Comparison of ENCODE assay signal across 23 cellular contexts in genomic region chr3:64715211-64715982, GRCh38. TPM values are rescaled to one million over a fixed set of nuclear protein-coding genes. Genes with fewer than 3 reads are reported as not detected.
"Had no signal": no experiment of that assay in that cellular context is flagged by ENCODE, and none has a peak within 500 bp of the region (broad histone marks: within the 10 kb centered on the region; RNA-seq: fewer than 3 reads in every experiment).

No MANE protein-coding gene starts in this region.

- DNase-seq: activated CD4-positive, alpha-beta memory T cell treated with anti-CD3 and anti-CD28 coated beads, Interleukin-2, amount 10 ng/mL, durations not matched to agents 7 days and 5 days; activated CD4-positive, alpha-beta T cell treated with anti-CD3 and anti-CD28 coated beads, Interleukin-2, amount 10 ng/mL, durations not matched to agents 24 days and 14 days; activated effector memory CD4-positive, alpha-beta T cell treated with Interleukin-2 at 50 U/mL for 16 hours; activated naive CD4-positive, alpha-beta T cell treated with anti-CD3 and anti-CD28 coated beads, Interleukin-2, amount 10 ng/mL, durations not matched to agents 7 days and 5 days; activated T-cell treated with anti-CD3 and anti-CD28 coated beads, Interleukin-2, amount 50 U/mL, for 72 hours; amygdala; body of pancreas; dermis blood vessel endothelial cell; effector CD8-positive, alpha-beta T cell; left lung; mammary epithelial cell; naive thymus-derived CD8-positive, alpha-beta T cell; stimulated activated CD4-positive, alpha-beta T cell treated with anti-CD3 and anti-CD28 coated beads, Interleukin-12 subunit alpha, Interleukin-12 subunit beta, amount 100 ng/mL, for 4 hours; stimulated activated CD4-positive, alpha-beta T cell treated with anti-CD3 and anti-CD28 coated beads, Interleukin-4, amount 100 ng/mL, for 4 hours; transverse colon had no signal

- H3K36me3 Mint-ChIP-seq: activated naive CD4-positive, alpha-beta T cell treated with anti-CD3 and anti-CD28 coated beads, Interleukin-2, amount 10 ng/mL, durations not matched to agents 7 days and 5 days; naive thymus-derived CD8-positive, alpha-beta T cell had no signal

- H3K36me3 ChIP-seq: cardiac muscle cell, gastroesophageal sphincter, left lung, transverse colon had no signal

- H3K9me3 Mint-ChIP-seq: activated CD4-positive, alpha-beta memory T cell treated with anti-CD3 and anti-CD28 coated beads, Interleukin-2, amount 10 ng/mL, durations not matched to agents 7 days and 5 days; mesothelial cell of epicardium; stimulated activated naive CD8-positive, alpha-beta T cell treated with anti-CD3 and anti-CD28 coated beads, Interleukin-15, Interleukin-2, amounts not matched to agents 100 ng/mL and 50 ng/mL, for 24 hours had no signal

- H3K4me3 ChIP-seq: body of pancreas, cardiac muscle cell, gastroesophageal sphincter, left lung, transverse colon had no signal

- H3K4me3 Mint-ChIP-seq: activated CD4-positive, alpha-beta memory T cell treated with anti-CD3 and anti-CD28 coated beads, Interleukin-2, amount 10 ng/mL, durations not matched to agents 7 days and 5 days; activated CD4-positive, alpha-beta T cell treated with anti-CD3 and anti-CD28 coated beads, Interleukin-2, amount 10 ng/mL, durations not matched to agents 24 days and 14 days; activated naive CD4-positive, alpha-beta T cell treated with anti-CD3 and anti-CD28 coated beads, Interleukin-2, amount 10 ng/mL, durations not matched to agents 7 days and 5 days; activated T-cell treated with anti-CD3 and anti-CD28 coated beads, Interleukin-2, amount 50 U/mL, for 72 hours; mesothelial cell of epicardium; naive thymus-derived CD8-positive, alpha-beta T cell; stimulated activated naive CD8-positive, alpha-beta T cell treated with anti-CD3 and anti-CD28 coated beads, Interleukin-15, Interleukin-2, amounts not matched to agents 100 ng/mL and 50 ng/mL, for 24 hours had no signal

- H3K4me1 ChIP-seq: body of pancreas, left lung had no signal

- H3K27me3 ChIP-seq: body of pancreas, cardiac muscle cell, gastroesophageal sphincter, left lung, transverse colon had no signal

- H3K9me3 ChIP-seq: body of pancreas, gastroesophageal sphincter, left lung, transverse colon had no signal

- H3K27ac ChIP-seq: body of pancreas, cardiac muscle cell, left lung, transverse colon, VCaP had no signal

- H3K4me1 Mint-ChIP-seq: activated CD4-positive, alpha-beta memory T cell treated with anti-CD3 and anti-CD28 coated beads, Interleukin-2, amount 10 ng/mL, durations not matched to agents 7 days and 5 days; activated CD4-positive, alpha-beta T cell treated with anti-CD3 and anti-CD28 coated beads, Interleukin-2, amount 10 ng/mL, durations not matched to agents 24 days and 14 days; activated naive CD4-positive, alpha-beta T cell treated with anti-CD3 and anti-CD28 coated beads, Interleukin-2, amount 10 ng/mL, durations not matched to agents 7 days and 5 days; naive thymus-derived CD8-positive, alpha-beta T cell had no signal

- H3K27ac Mint-ChIP-seq: activated CD4-positive, alpha-beta memory T cell treated with anti-CD3 and anti-CD28 coated beads, Interleukin-2, amount 10 ng/mL, durations not matched to agents 7 days and 5 days; activated CD4-positive, alpha-beta T cell treated with anti-CD3 and anti-CD28 coated beads, Interleukin-2, amount 10 ng/mL, durations not matched to agents 24 days and 14 days; activated naive CD4-positive, alpha-beta T cell treated with anti-CD3 and anti-CD28 coated beads, Interleukin-2, amount 10 ng/mL, durations not matched to agents 7 days and 5 days; activated T-cell treated with anti-CD3 and anti-CD28 coated beads, Interleukin-2, amount 50 U/mL, for 72 hours; mesothelial cell of epicardium; naive thymus-derived CD8-positive, alpha-beta T cell; progenitor cell of endocrine pancreas; stimulated activated naive CD8-positive, alpha-beta T cell treated with anti-CD3 and anti-CD28 coated beads, Interleukin-15, Interleukin-2, amounts not matched to agents 100 ng/mL and 50 ng/mL, for 24 hours had no signal

- H3K27me3 Mint-ChIP-seq: activated CD4-positive, alpha-beta memory T cell treated with anti-CD3 and anti-CD28 coated beads, Interleukin-2, amount 10 ng/mL, durations not matched to agents 7 days and 5 days; activated CD4-positive, alpha-beta T cell treated with anti-CD3 and anti-CD28 coated beads, Interleukin-2, amount 10 ng/mL, durations not matched to agents 24 days and 14 days; activated naive CD4-positive, alpha-beta T cell treated with anti-CD3 and anti-CD28 coated beads, Interleukin-2, amount 10 ng/mL, durations not matched to agents 7 days and 5 days; progenitor cell of endocrine pancreas; stimulated activated naive CD8-positive, alpha-beta T cell treated with anti-CD3 and anti-CD28 coated beads, Interleukin-15, Interleukin-2, amounts not matched to agents 100 ng/mL and 50 ng/mL, for 24 hours had no signal

- ATAC-seq: activated CD4-positive, CD25-positive, alpha-beta regulatory T cell treated with anti-CD3 and anti-CD28 coated beads, Interleukin-2, amount 50 U/mL, for 24 hours; activated T-cell treated with anti-CD3 and anti-CD28 coated beads, Interleukin-2, amount 50 U/mL, for 72 hours; body of pancreas; gastroesophageal sphincter; left lung; naive thymus-derived CD8-positive, alpha-beta T cell had no signal

RNA-seq across cellular contexts. Expression of gene ADAMTS9, which starts 27.6 kb away (rescaled TPM):
- total RNA-seq: activated CD4-positive, alpha-beta memory T cell treated with anti-CD3 and anti-CD28 coated beads, Interleukin-2, amount 10 ng/mL, durations not matched to agents 7 days and 5 days; activated CD4-positive, alpha-beta T cell treated with anti-CD3 and anti-CD28 coated beads, Interleukin-2, amount 10 ng/mL, durations not matched to agents 24 days and 14 days; activated T-cell treated with anti-CD3 and anti-CD28 coated beads, Interleukin-2, amount 50 U/mL, for 72 hours; naive thymus-derived CD8-positive, alpha-beta T cell; T-helper 2 cell treated with Interferon-gamma antibody and Interleukin-4, amounts not matched to agents 100 ng/mL and 5 ng/mL, for 36 hours had no signal
